In the genomic region with DNA sequence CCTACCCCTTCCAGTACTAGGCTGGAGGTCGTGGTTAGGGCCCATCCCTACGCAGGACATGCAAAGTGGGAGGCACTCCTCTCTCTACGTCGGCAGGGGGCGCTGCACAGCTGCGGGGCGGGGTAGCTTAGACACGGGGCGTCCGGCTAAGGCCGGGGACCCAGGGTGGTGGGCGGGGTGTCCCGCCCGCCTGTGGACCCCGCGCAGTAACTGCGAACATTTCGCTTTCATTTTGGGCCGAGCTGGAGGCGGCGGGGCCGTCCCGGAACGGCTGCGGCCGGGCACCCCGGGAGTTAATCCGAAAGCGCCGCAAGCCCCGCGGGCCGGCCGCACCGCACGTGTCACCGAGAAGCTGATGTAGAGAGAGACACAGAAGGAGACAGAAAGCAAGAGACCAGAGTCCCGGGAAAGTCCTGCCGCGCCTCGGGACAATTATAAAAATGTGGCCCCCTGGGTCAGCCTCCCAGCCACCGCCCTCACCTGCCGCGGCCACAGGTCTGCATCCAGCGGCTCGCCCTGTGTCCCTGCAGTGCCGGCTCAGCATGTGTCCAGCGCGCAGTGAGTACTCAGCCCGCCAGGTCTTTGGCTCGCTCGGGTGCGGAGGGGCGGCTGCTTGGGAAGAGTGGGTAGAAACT, we compare ENCODE assay signal across 1 cellular context.
A peak's percentile ranks its signal among the peaks of the same experiment; 100 is the strongest.
TF ChIP-seq lines count a peak whose summit lies in the region.

IL12A (plus strand) TSS at position 219 of the 635 bp plus-strand sequence.

TF ChIP-seq in HEK293, 187 proteins besides CTCF, POLR2A, EP300 and RAD21 (continued from another document and continues in another):
- TF ChIP-seq KLF7 (tag by site-specific recombination; IDR thresholded peaks at IDR 0.05; ENCODE audit: borderline replicate concordance), result peak; percentile 47; the same call in 1 of the 2 replicates
- no peak for TF ChIP-seq ZNF202 (tag by site-specific recombination; IDR thresholded peaks at IDR 0.05; ENCODE audit: borderline replicate concordance)
- no peak for TF ChIP-seq ZNF19 (tag by site-specific recombination; IDR thresholded peaks at IDR 0.05; ENCODE audit: low read depth)
- TF ChIP-seq ZNF560 (tag by site-specific recombination; IDR thresholded peaks at IDR 0.05; ENCODE audit: borderline replicate concordance), result no peak
- no peak for TF ChIP-seq ZNF514 (tag by site-specific recombination; IDR thresholded peaks at IDR 0.05)
- TF ChIP-seq ZNF549 (tag by site-specific recombination; IDR thresholded peaks at IDR 0.05), result no peak
- peak; percentile 57 for TF ChIP-seq EGR2 (tag by site-specific recombination; IDR thresholded peaks at IDR 0.05; ENCODE audit: low read depth)
- no peak for TF ChIP-seq ZFP41 (tag by site-specific recombination; IDR thresholded peaks at IDR 0.05; ENCODE audit: borderline replicate concordance)
- TF ChIP-seq ZNF776 (tag by site-specific recombination; IDR thresholded peaks at IDR 0.05; ENCODE audit: borderline replicate concordance), result no peak
- no peak for TF ChIP-seq ZNF518A (tag by site-specific recombination; conservative IDR thresholded peaks at IDR 0.05; ENCODE audit: low read depth)
- TF ChIP-seq, protein P1, sequence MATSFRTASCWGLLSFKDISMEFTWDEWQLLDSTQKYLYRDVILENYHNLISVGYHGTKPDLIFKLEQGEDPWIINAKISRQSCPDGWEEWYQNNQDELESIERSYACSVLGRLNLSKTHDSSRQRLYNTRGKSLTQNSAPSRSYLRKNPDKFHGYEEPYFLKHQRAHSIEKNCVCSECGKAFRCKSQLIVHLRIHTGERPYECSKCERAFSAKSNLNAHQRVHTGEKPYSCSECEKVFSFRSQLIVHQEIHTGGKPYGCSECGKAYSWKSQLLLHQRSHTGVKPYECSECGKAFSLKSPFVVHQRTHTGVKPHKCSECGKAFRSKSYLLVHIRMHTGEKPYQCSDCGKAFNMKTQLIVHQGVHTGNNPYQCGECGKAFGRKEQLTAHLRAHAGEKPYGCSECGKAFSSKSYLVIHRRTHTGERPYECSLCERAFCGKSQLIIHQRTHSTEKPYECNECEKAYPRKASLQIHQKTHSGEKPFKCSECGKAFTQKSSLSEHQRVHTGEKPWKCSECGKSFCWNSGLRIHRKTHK (tag by site-specific recombination; IDR thresholded peaks at IDR 0.05), result no peak
- TF ChIP-seq TCF7L2 (IDR thresholded peaks at IDR 0.05; ENCODE audit: borderline replicate concordance, low read depth, low read length), result no peak
- no peak for TF ChIP-seq ZNF223 (tag by site-specific recombination; IDR thresholded peaks at IDR 0.05)
- no peak for TF ChIP-seq ZNF701 (tag by site-specific recombination; IDR thresholded peaks at IDR 0.05)
- TF ChIP-seq ZNF292 (tag by site-specific recombination; IDR thresholded peaks at IDR 0.05; ENCODE audit: borderline replicate concordance, low read depth), result no peak
- TF ChIP-seq, protein P2, sequence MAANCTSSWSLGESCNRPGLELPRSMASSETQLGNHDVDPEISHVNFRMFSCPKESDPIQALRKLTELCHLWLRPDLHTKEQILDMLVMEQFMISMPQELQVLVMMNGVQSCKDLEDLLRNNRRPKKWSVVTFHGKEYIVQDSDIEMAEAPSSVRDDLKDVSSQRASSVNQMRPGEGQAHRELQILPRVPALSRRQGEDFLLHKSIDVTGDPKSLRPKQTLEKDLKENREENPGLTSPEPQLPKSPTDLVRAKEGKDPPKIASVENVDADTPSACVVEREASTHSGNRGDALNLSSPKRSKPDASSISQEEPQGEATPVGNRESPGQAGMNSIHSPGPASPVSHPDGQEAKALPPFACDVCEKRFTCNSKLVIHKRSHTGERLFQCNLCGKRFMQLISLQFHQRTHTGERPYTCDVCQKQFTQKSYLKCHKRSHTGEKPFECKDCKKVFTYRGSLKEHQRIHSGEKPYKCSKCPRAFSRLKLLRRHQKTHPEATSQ (tag by site-specific recombination; IDR thresholded peaks at IDR 0.05), result no peak
- TF ChIP-seq KLF10 (tag by site-specific recombination; IDR thresholded peaks at IDR 0.05), result 0 out of 2 replicates have a peak, but pooled peaks have one; percentile 22
- TF ChIP-seq ZBTB8A (tag by site-specific recombination; IDR thresholded peaks at IDR 0.05), result peak; percentile 42
- peak; percentile 66; the same call in 1 of the 2 replicates for TF ChIP-seq ZNF660 (tag by site-specific recombination; IDR thresholded peaks at IDR 0.05)
- TF ChIP-seq, protein P3, sequence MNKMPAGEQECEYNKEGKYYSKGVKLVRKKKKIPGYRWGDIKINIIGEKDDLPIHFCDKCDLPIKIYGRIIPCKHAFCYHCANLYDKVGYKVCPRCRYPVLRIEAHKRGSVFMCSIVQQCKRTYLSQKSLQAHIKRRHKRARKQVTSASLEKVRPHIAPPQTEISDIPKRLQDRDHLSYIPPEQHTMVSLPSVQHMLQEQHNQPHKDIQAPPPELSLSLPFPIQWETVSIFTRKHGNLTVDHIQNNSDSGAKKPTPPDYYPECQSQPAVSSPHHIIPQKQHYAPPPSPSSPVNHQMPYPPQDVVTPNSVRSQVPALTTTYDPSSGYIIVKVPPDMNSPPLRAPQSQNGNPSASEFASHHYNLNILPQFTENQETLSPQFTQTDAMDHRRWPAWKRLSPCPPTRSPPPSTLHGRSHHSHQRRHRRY (tag by site-specific recombination; IDR thresholded peaks at IDR 0.05), result no peak
- peak; percentile 57 for TF ChIP-seq ZNF394 (tag by site-specific recombination; IDR thresholded peaks at IDR 0.05; ENCODE audit: borderline replicate concordance)
- TF ChIP-seq ZNF830 (tag by site-specific recombination; IDR thresholded peaks at IDR 0.05; ENCODE audit: low read depth), result no peak
- no peak for TF ChIP-seq ZNF132 (tag by site-specific recombination; IDR thresholded peaks at IDR 0.05; ENCODE audit: borderline replicate concordance)
- no peak for TF ChIP-seq ZNF274 (IDR thresholded peaks at IDR 0.05; ENCODE audit: low read length)
- no peak for TF ChIP-seq ZNF274 (tag by site-specific recombination; IDR thresholded peaks at IDR 0.05; ENCODE audit: borderline replicate concordance)
- no peak for TF ChIP-seq ZNF184 (tag by site-specific recombination; IDR thresholded peaks at IDR 0.05)
- TF ChIP-seq KLF1 (tag by site-specific recombination; IDR thresholded peaks at IDR 0.05), result 0 out of 2 replicates have a peak, but pooled peaks have one; percentile 18
- TF ChIP-seq GLI4 (tag by site-specific recombination; IDR thresholded peaks at IDR 0.05), result no peak
- TF ChIP-seq, protein P4, sequence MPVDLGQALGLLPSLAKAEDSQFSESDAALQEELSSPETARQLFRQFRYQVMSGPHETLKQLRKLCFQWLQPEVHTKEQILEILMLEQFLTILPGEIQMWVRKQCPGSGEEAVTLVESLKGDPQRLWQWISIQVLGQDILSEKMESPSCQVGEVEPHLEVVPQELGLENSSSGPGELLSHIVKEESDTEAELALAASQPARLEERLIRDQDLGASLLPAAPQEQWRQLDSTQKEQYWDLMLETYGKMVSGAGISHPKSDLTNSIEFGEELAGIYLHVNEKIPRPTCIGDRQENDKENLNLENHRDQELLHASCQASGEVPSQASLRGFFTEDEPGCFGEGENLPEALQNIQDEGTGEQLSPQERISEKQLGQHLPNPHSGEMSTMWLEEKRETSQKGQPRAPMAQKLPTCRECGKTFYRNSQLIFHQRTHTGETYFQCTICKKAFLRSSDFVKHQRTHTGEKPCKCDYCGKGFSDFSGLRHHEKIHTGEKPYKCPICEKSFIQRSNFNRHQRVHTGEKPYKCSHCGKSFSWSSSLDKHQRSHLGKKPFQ (tag by site-specific recombination; IDR thresholded peaks at IDR 0.05), result no peak
- no peak for TF ChIP-seq ZNF571 (tag by site-specific recombination; IDR thresholded peaks at IDR 0.05)
- TF ChIP-seq ZNF37A (tag by site-specific recombination; IDR thresholded peaks at IDR 0.05), result no peak
- TF ChIP-seq ZNF670 (tag by site-specific recombination; IDR thresholded peaks at IDR 0.05; ENCODE audit: low read depth), result no peak
- TF ChIP-seq, protein P5, sequence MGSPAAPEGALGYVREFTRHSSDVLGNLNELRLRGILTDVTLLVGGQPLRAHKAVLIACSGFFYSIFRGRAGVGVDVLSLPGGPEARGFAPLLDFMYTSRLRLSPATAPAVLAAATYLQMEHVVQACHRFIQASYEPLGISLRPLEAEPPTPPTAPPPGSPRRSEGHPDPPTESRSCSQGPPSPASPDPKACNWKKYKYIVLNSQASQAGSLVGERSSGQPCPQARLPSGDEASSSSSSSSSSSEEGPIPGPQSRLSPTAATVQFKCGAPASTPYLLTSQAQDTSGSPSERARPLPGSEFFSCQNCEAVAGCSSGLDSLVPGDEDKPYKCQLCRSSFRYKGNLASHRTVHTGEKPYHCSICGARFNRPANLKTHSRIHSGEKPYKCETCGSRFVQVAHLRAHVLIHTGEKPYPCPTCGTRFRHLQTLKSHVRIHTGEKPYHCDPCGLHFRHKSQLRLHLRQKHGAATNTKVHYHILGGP (tag by site-specific recombination; IDR thresholded peaks at IDR 0.05), result no peak
- TF ChIP-seq, protein P6, sequence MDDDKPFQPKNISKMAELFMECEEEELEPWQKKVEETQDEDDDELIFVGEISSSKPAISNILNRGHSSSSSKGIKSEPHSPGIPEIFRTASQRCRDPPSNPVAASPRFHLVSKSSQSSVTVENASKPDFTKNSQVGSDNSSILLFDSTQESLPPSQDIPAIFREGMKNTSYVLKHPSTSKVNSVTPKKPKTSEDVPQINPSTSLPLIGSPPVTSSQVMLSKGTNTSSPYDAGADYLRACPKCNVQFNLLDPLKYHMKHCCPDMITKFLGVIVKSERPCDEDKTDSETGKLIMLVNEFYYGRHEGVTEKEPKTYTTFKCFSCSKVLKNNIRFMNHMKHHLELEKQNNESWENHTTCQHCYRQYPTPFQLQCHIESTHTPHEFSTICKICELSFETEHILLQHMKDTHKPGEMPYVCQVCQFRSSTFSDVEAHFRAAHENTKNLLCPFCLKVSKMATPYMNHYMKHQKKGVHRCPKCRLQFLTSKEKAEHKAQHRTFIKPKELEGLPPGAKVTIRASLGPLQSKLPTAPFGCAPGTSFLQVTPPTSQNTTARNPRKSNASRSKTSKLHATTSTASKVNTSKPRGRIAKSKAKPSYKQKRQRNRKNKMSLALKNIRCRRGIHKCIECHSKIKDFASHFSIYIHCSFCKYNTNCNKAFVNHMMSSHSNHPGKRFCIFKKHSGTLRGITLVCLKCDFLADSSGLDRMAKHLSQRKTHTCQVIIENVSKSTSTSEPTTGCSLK (tag by site-specific recombination; IDR thresholded peaks at IDR 0.05), result no peak
- no peak for TF ChIP-seq ZNF792 (tag by site-specific recombination; IDR thresholded peaks at IDR 0.05)
- TF ChIP-seq ZNF354C (tag by site-specific recombination; IDR thresholded peaks at IDR 0.05; ENCODE audit: borderline replicate concordance, low read depth), result no peak
- TF ChIP-seq, protein P7, sequence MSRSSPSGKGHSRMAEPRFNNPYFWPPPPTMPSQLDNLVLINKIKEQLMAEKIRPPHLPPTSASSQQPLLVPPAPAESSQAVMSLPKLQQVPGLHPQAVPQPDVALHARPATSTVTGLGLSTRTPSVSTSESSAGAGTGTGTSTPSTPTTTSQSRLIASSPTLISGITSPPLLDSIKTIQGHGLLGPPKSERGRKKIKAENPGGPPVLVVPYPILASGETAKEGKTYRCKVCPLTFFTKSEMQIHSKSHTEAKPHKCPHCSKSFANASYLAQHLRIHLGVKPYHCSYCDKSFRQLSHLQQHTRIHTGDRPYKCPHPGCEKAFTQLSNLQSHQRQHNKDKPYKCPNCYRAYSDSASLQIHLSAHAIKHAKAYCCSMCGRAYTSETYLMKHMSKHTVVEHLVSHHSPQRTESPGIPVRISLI (tag by site-specific recombination; IDR thresholded peaks at IDR 0.05), result no peak
- peak; percentile 75 for TF ChIP-seq ZSCAN30 (tag by site-specific recombination; IDR thresholded peaks at IDR 0.05)
